In genomic region chr16:49161191-49161590, GRCh38 we compare ENCODE assay signal across 34 cellular contexts.
"Had no signal": no experiment of that assay in that cellular context is flagged by ENCODE, and none has a peak within 500 bp of the region (broad histone marks: within the 10 kb centered on the region; RNA-seq: fewer than 3 reads in every experiment).

No MANE protein-coding gene starts in this region.

- H3K4me2 ChIP-seq: KMS-11 had no signal

- H3K9me3 ChIP-seq: MG63 had no signal

- H3K4me3 ChIP-seq: MG63 had no signal

- H3K36me3 ChIP-seq: MG63 had no signal

- H3K27ac ChIP-seq: KMS-11 had no signal

- H3K27me3 ChIP-seq: MG63 had no signal

- H3K9ac ChIP-seq: KMS-11 had no signal

- DNase-seq: Karpas-422, MG63, MV-4-11, NCI-H1048, NCI-H1092, NCI-H1092 treated with DMSO at 0.1 percent for 48 hours, NCI-H1105, NCI-H1105 treated with DMSO at 0.1 percent for 48 hours, NCI-H1417 treated with DMSO at 0.1 percent for 48 hours, NCI-H1436, NCI-H1436 treated with DMSO at 0.1 percent for 48 hours, NCI-H146, NCI-H1694, NCI-H1694 treated with DMSO at 0.1 percent for 48 hours, NCI-H187, NCI-H187 treated with DMSO at 0.1 percent for 48 hours, NCI-H1930, NCI-H2029, NCI-H2029 treated with DMSO at 0.1 percent for 48 hours, NCI-H2081, NCI-H2081 treated with DMSO at 0.1 percent for 48 hours, NCI-H2107, NCI-H2171, NCI-H2171 treated with DMSO at 0.1 percent for 48 hours, NCI-H2227 treated with DMSO at 0.1 percent for 48 hours, NCI-H226, NCI-H345, NCI-H446, NCI-H446 treated with DMSO at 0.1 percent for 48 hours, NCI-H510A, NCI-H510A treated with DMSO at 0.1 percent for 48 hours, NCI-H524, NCI-H524 treated with DMSO at 0.1 percent for 48 hours had no signal
